ENCODE assay signal across 1 cellular context in the genomic region with DNA sequence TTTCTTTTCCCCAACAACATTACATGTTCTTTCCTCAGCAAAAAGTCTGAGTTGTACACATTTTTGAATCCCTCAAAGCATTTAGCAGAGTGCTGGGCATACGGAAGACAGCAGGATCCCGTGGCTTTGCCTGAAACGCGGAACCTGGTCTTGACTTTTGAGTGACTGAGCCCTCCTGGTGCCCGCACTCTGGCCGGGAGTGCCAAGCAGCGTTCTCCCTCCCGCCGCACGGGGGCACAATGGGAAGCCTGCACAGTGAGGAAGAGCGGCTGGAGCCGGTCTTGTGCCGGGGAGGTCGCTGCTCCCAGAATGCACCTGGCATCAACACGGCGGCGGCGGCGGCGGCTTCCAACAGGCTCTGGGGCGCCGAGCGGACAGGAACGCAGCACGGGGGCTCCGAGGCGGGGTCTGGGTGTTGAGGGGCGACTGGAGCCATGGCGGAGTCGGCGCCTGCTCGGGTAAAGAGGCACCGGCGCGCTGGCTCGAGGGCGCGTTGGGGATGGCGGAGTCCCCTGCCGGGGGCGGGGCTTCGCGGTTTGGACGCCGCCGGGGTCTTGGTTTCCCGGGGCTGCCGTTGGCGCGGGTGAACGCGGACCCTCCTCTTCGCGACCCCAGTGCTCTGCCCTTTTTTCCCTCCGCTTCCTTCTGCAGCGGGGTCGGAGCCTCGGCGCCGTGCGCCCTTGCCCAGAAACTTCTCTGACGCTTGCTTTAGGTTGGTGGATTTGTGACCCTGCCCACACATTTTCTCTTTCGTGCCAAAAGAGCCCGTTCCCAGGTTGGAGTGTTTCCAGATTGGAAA.
TF ChIP-seq lines count a peak whose summit lies in the region.

ZNF212 (plus strand) TSS at position 307 of the 799 bp plus-strand sequence; CDS start at position 435, 128 bp downstream.

TF ChIP-seq in K562, 482 proteins besides CTCF, POLR2A, EP300 and RAD21 (continued from another document and continues in another):
- TF ChIP-seq, protein P1, sequence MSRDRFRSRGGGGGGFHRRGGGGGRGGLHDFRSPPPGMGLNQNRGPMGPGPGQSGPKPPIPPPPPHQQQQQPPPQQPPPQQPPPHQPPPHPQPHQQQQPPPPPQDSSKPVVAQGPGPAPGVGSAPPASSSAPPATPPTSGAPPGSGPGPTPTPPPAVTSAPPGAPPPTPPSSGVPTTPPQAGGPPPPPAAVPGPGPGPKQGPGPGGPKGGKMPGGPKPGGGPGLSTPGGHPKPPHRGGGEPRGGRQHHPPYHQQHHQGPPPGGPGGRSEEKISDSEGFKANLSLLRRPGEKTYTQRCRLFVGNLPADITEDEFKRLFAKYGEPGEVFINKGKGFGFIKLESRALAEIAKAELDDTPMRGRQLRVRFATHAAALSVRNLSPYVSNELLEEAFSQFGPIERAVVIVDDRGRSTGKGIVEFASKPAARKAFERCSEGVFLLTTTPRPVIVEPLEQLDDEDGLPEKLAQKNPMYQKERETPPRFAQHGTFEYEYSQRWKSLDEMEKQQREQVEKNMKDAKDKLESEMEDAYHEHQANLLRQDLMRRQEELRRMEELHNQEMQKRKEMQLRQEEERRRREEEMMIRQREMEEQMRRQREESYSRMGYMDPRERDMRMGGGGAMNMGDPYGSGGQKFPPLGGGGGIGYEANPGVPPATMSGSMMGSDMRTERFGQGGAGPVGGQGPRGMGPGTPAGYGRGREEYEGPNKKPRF (IDR thresholded peaks at IDR 0.05; ENCODE audit: low read depth, low read length), result no peak
- TF ChIP-seq SIX5 (IDR thresholded peaks at IDR 0.05; ENCODE audit: borderline replicate concordance in 1 of 2, insufficient read depth in 1 of 2, low read depth in 1 of 2, low read length in 2 of 2), result peak; percentile 24 to 45; a peak in 1 of 4 replicates
- TF ChIP-seq FOSL1 (tag; conservative IDR thresholded peaks at IDR 0.05), result 0 out of 2 replicates have a peak, but pooled peaks have one; percentile 27
- peak; percentile 92; the same call in 1 of the 2 replicates for TF ChIP-seq PHF8 (IDR thresholded peaks at IDR 0.05; ENCODE audit: borderline replicate concordance, low read length)
- no peak for TF ChIP-seq EHMT2 (IDR thresholded peaks at IDR 0.05)
- TF ChIP-seq L3MBTL2 (IDR thresholded peaks at IDR 0.05), result peak; percentile 3; the same call in 1 of the 2 replicates
- TF ChIP-seq MCM5 (IDR thresholded peaks at IDR 0.05; ENCODE audit: low read depth), result no peak
- TF ChIP-seq POLR2H (tag; IDR thresholded peaks at IDR 0.05; ENCODE audit: low read depth), result no peak
- TF ChIP-seq ZNF354B (CRISPR knock-in tag; IDR thresholded peaks at IDR 0.05), result no peak
- TF ChIP-seq MAFF (IDR thresholded peaks at IDR 0.05; ENCODE audit: low read length), result no peak
- TF ChIP-seq, protein P2, sequence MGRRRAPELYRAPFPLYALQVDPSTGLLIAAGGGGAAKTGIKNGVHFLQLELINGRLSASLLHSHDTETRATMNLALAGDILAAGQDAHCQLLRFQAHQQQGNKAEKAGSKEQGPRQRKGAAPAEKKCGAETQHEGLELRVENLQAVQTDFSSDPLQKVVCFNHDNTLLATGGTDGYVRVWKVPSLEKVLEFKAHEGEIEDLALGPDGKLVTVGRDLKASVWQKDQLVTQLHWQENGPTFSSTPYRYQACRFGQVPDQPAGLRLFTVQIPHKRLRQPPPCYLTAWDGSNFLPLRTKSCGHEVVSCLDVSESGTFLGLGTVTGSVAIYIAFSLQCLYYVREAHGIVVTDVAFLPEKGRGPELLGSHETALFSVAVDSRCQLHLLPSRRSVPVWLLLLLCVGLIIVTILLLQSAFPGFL (CRISPR knock-in tag; IDR thresholded peaks at IDR 0.05), result no peak
- peak; percentile 55 for TF ChIP-seq TBP (optimal IDR thresholded peaks at IDR 0.05; ENCODE audit: low read depth, low read length)
- no peak for TF ChIP-seq NFATC3 (IDR thresholded peaks at IDR 0.05)
- TF ChIP-seq, protein P3, sequence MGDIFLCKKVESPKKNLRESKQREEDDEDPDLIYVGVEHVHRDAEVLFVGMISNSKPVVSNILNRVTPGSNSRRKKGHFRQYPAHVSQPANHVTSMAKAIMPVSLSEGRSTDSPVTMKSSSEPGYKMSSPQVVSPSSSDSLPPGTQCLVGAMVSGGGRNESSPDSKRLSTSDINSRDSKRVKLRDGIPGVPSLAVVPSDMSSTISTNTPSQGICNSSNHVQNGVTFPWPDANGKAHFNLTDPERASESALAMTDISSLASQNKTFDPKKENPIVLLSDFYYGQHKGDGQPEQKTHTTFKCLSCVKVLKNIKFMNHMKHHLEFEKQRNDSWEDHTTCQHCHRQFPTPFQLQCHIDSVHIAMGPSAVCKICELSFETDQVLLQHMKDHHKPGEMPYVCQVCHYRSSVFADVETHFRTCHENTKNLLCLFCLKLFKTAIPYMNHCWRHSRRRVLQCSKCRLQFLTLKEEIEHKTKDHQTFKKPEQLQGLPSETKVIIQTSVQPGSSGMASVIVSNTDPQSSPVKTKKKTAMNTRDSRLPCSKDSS (IDR thresholded peaks at IDR 0.05; ENCODE audit: low read depth, partially characterized antibody), result no peak
- TF ChIP-seq ZNF212 (CRISPR knock-in tag; IDR thresholded peaks at IDR 0.05), result no peak; the same call in 1 of the 2 replicates
- peak; percentile 79 for TF ChIP-seq TAF1 (IDR thresholded peaks at IDR 0.05; ENCODE audit: control insufficient read depth, extremely low read depth, insufficient read depth, low read length, severe bottlenecking)
- peak; percentile 82 for TF ChIP-seq U2AF1 (optimal IDR thresholded peaks at IDR 0.05; ENCODE audit: low read depth, low read length)
- no peak for TF ChIP-seq NBN (IDR thresholded peaks at IDR 0.05; ENCODE audit: low read depth)
- TF ChIP-seq, protein P4, sequence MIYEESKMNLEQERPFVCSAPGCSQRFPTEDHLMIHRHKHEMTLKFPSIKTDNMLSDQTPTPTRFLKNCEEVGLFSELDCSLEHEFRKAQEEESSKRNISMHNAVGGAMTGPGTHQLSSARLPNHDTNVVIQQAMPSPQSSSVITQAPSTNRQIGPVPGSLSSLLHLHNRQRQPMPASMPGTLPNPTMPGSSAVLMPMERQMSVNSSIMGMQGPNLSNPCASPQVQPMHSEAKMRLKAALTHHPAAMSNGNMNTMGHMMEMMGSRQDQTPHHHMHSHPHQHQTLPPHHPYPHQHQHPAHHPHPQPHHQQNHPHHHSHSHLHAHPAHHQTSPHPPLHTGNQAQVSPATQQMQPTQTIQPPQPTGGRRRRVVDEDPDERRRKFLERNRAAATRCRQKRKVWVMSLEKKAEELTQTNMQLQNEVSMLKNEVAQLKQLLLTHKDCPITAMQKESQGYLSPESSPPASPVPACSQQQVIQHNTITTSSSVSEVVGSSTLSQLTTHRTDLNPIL (CRISPR knock-in tag; IDR thresholded peaks at IDR 0.05), result no peak
- TF ChIP-seq ZFP1 (CRISPR knock-in tag; IDR thresholded peaks at IDR 0.05), result no peak
- TF ChIP-seq GABPB2 (CRISPR knock-in tag; conservative IDR thresholded peaks at IDR 0.05), result no peak
- TF ChIP-seq ZNF764 (CRISPR knock-in tag; IDR thresholded peaks at IDR 0.05; ENCODE audit: low read depth), result peak; percentile 57; the same call in 1 of the 2 replicates
- TF ChIP-seq E2F5 (CRISPR knock-in tag; IDR thresholded peaks at IDR 0.05), result no peak
- 0 out of 2 replicates have a peak, but pooled peaks have one; percentile 15 for TF ChIP-seq BMI1 (IDR thresholded peaks at IDR 0.05; ENCODE audit: low read length)
- TF ChIP-seq TEAD4 (IDR thresholded peaks at IDR 0.05; ENCODE audit: low read length), result no peak
- TF ChIP-seq TEAD4 (CRISPR knock-in tag; IDR thresholded peaks at IDR 0.05; ENCODE audit: borderline replicate concordance), result no peak
- no peak for TF ChIP-seq XRCC4 (IDR thresholded peaks at IDR 0.05; ENCODE audit: extremely low read depth, insufficient read depth, insufficient read length)
- no peak for TF ChIP-seq RFX1 (IDR thresholded peaks at IDR 0.05)
- peak; percentile 51 to 65; a peak in 1 of 4 replicates for TF ChIP-seq SIN3A (IDR thresholded peaks at IDR 0.05; ENCODE audit: borderline replicate concordance in 2 of 2, control insufficient read depth in 1 of 2, low read depth in 2 of 2, low read length in 2 of 2)
- peak; percentile 50; the same call in 1 of the 2 replicates for TF ChIP-seq SMARCA4 (IDR thresholded peaks at IDR 0.05)
- no peak for TF ChIP-seq CSDE1 (IDR thresholded peaks at IDR 0.05)
- TF ChIP-seq, protein P5, sequence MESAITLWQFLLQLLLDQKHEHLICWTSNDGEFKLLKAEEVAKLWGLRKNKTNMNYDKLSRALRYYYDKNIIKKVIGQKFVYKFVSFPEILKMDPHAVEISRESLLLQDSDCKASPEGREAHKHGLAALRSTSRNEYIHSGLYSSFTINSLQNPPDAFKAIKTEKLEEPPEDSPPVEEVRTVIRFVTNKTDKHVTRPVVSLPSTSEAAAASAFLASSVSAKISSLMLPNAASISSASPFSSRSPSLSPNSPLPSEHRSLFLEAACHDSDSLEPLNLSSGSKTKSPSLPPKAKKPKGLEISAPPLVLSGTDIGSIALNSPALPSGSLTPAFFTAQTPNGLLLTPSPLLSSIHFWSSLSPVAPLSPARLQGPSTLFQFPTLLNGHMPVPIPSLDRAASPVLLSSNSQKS (CRISPR knock-in tag; IDR thresholded peaks at IDR 0.05), result no peak
- peak; percentile 82; the same call in 1 of the 2 replicates for TF ChIP-seq E2F3 (CRISPR knock-in tag; IDR thresholded peaks at IDR 0.05)
- peak; percentile 82; the same call in 1 of the 2 replicates for TF ChIP-seq ZNF395 (CRISPR knock-in tag; IDR thresholded peaks at IDR 0.05)
- TF ChIP-seq HDAC1 (IDR thresholded peaks at IDR 0.05), result peak in 1 of 2 experiments; percentile 85; a peak in 2 of 4 replicates
- TF ChIP-seq HLTF (IDR thresholded peaks at IDR 0.05), result peak; percentile 92; the same call in 1 of the 2 replicates
- no peak for TF ChIP-seq ZNF740 (CRISPR knock-in tag; IDR thresholded peaks at IDR 0.05)
- no peak for TF ChIP-seq ZNF740 (tag; IDR thresholded peaks at IDR 0.05)
- no peak for TF ChIP-seq YBX1 (IDR thresholded peaks at IDR 0.05)
- TF ChIP-seq, protein P6, sequence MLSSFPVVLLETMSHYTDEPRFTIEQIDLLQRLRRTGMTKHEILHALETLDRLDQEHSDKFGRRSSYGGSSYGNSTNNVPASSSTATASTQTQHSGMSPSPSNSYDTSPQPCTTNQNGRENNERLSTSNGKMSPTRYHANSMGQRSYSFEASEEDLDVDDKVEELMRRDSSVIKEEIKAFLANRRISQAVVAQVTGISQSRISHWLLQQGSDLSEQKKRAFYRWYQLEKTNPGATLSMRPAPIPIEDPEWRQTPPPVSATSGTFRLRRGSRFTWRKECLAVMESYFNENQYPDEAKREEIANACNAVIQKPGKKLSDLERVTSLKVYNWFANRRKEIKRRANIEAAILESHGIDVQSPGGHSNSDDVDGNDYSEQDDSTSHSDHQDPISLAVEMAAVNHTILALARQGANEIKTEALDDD (IDR thresholded peaks at IDR 0.05), result no peak
- peak; percentile 92 to 93 for TF ChIP-seq MAZ (CRISPR knock-in tag; conservative IDR thresholded peaks at IDR 0.05 in 1 of 2, IDR thresholded peaks at IDR 0.05 in 1 of 2)
- no peak for TF ChIP-seq PML (IDR thresholded peaks at IDR 0.05; ENCODE audit: low read length)
- no peak for TF ChIP-seq ASH1L (IDR thresholded peaks at IDR 0.05; ENCODE audit: borderline replicate concordance, low read depth, partially characterized antibody)
- TF ChIP-seq SRSF1 (IDR thresholded peaks at IDR 0.05; ENCODE audit: low read depth, low read length), result no peak
- TF ChIP-seq DIDO1 (tag; IDR thresholded peaks at IDR 0.05; ENCODE audit: low read depth), result peak; percentile 89
- TF ChIP-seq NELFE (IDR thresholded peaks at IDR 0.05; ENCODE audit: insufficient read depth, insufficient read length), result no peak
- TF ChIP-seq, protein P7, sequence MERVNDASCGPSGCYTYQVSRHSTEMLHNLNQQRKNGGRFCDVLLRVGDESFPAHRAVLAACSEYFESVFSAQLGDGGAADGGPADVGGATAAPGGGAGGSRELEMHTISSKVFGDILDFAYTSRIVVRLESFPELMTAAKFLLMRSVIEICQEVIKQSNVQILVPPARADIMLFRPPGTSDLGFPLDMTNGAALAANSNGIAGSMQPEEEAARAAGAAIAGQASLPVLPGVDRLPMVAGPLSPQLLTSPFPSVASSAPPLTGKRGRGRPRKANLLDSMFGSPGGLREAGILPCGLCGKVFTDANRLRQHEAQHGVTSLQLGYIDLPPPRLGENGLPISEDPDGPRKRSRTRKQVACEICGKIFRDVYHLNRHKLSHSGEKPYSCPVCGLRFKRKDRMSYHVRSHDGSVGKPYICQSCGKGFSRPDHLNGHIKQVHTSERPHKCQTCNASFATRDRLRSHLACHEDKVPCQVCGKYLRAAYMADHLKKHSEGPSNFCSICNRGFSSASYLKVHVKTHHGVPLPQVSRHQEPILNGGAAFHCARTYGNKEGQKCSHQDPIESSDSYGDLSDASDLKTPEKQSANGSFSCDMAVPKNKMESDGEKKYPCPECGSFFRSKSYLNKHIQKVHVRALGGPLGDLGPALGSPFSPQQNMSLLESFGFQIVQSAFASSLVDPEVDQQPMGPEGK (CRISPR knock-in tag; IDR thresholded peaks at IDR 0.05; ENCODE audit: borderline replicate concordance), result no peak
